In genomic region chr14:92121670-92122350, GRCh38 we compare ENCODE assay signal across 1 cellular context.
TF ChIP-seq lines count a peak whose summit lies in the region.

CPSF2 (plus strand) TSS chr14:92121969; CDS start chr14:92130985, 9,016 bp downstream.
NDUFB1 (minus strand) TSS chr14:92121706; CDS start chr14:92117637, 4,069 bp downstream.

TF ChIP-seq in HepG2, 621 proteins besides CTCF, POLR2A, EP300 and RAD21 (continued from another document):
- no peak; the same call in none of the 2 replicates for TF ChIP-seq ZNF737 (CRISPR knock-in tag; IDR thresholded peaks at IDR 0.05; ENCODE audit: borderline replicate concordance)
- TF ChIP-seq HNF4G (IDR thresholded peaks at IDR 0.05; ENCODE audit: borderline replicate concordance, low read depth, low read length) = no peak
- no peak for TF ChIP-seq HNF4G (CRISPR knock-in tag; IDR thresholded peaks at IDR 0.05; ENCODE audit: borderline replicate concordance, low read depth)
- no peak for TF ChIP-seq KLF12 (CRISPR knock-in tag; IDR thresholded peaks at IDR 0.05; ENCODE audit: borderline replicate concordance)
- TF ChIP-seq NFYB (CRISPR knock-in tag; IDR thresholded peaks at IDR 0.05) = no peak
- no peak for TF ChIP-seq EZH2 (conservative IDR thresholded peaks at IDR 0.05; ENCODE audit: low read depth, low read length)
- TF ChIP-seq ZNF512B (CRISPR knock-in tag; IDR thresholded peaks at IDR 0.05; ENCODE audit: borderline replicate concordance) = no peak
- TF ChIP-seq PBX2 (CRISPR knock-in tag; IDR thresholded peaks at IDR 0.05) = no peak
- no peak for TF ChIP-seq ZBTB25 (CRISPR knock-in tag; IDR thresholded peaks at IDR 0.05)
- no peak; the same call in 1 of the 2 replicates for TF ChIP-seq SMAD3 (CRISPR knock-in tag; IDR thresholded peaks at IDR 0.05)
- peak; percentile 79; the same call in 1 of the 2 replicates for TF ChIP-seq KMT2B (CRISPR knock-in tag; IDR thresholded peaks at IDR 0.05)
- peak; percentile 13; the same call in 1 of the 2 replicates for TF ChIP-seq ZNF782 (CRISPR knock-in tag; IDR thresholded peaks at IDR 0.05; ENCODE audit: borderline replicate concordance)
- no peak; the same call in 2 of the 3 replicates for TF ChIP-seq MXI1 (IDR thresholded peaks at IDR 0.05; ENCODE audit: borderline replicate concordance, low read depth, low read length)
- TF ChIP-seq HMG20A (CRISPR knock-in tag; IDR thresholded peaks at IDR 0.05; ENCODE audit: borderline replicate concordance) = no peak
- no peak for TF ChIP-seq E2F5 (CRISPR knock-in tag; conservative IDR thresholded peaks at IDR 0.05)
- TF ChIP-seq PAX8 (CRISPR knock-in tag; IDR thresholded peaks at IDR 0.05; ENCODE audit: borderline replicate concordance) = no peak
- TF ChIP-seq SALL2 (CRISPR knock-in tag; IDR thresholded peaks at IDR 0.05) = 0 out of 2 replicates have a peak, but pooled peaks have one; percentile 66
- no peak for TF ChIP-seq NFE2L2 (IDR thresholded peaks at IDR 0.05; ENCODE audit: low read length)
- peak; percentile 85; the same call in 1 of the 2 replicates for TF ChIP-seq NCOA1 (CRISPR knock-in tag; IDR thresholded peaks at IDR 0.05)
- TF ChIP-seq ATRX (CRISPR knock-in tag; IDR thresholded peaks at IDR 0.05; ENCODE audit: borderline replicate concordance) = no peak
- no peak for TF ChIP-seq EED (CRISPR knock-in tag; IDR thresholded peaks at IDR 0.05)
- TF ChIP-seq KDM1A (CRISPR knock-in tag; IDR thresholded peaks at IDR 0.05) = no peak
- TF ChIP-seq MTERF4 (CRISPR knock-in tag; IDR thresholded peaks at IDR 0.05) = no peak; the same call in 1 of the 2 replicates
- no peak for TF ChIP-seq ZBTB7B (CRISPR knock-in tag; IDR thresholded peaks at IDR 0.05)
- peak; percentile 34; the same call in 1 of the 2 replicates for TF ChIP-seq FOXK1 (CRISPR knock-in tag; IDR thresholded peaks at IDR 0.05; ENCODE audit: borderline replicate concordance, low read depth)
- TF ChIP-seq AKNA (CRISPR knock-in tag; IDR thresholded peaks at IDR 0.05; ENCODE audit: borderline replicate concordance) = 0 out of 2 replicates have a peak, but pooled peaks have one; percentile 18
- TF ChIP-seq TBX3 (IDR thresholded peaks at IDR 0.05; ENCODE audit: borderline replicate concordance) = peak; percentile 42; the same call in 1 of the 2 replicates
- TF ChIP-seq AHR (CRISPR knock-in tag; IDR thresholded peaks at IDR 0.05) = no peak; the same call in 1 of the 2 replicates
- no peak for TF ChIP-seq ZNF572 (CRISPR knock-in tag; IDR thresholded peaks at IDR 0.05)
- no peak for TF ChIP-seq TCF7L2 (IDR thresholded peaks at IDR 0.05; ENCODE audit: low read depth, low read length)
- no peak for TF ChIP-seq STAT6 (CRISPR knock-in tag; IDR thresholded peaks at IDR 0.05; ENCODE audit: borderline replicate concordance)
- no peak; the same call in 1 of the 2 replicates for TF ChIP-seq NKX3-1 (CRISPR knock-in tag; IDR thresholded peaks at IDR 0.05)
- no peak for TF ChIP-seq RAD51 (IDR thresholded peaks at IDR 0.05; ENCODE audit: borderline replicate concordance)
- TF ChIP-seq HNRNPUL1 (IDR thresholded peaks at IDR 0.05; ENCODE audit: low read depth, low read length) = no peak
- 0 out of 2 replicates have a peak, but pooled peaks have one; percentile 12 for TF ChIP-seq RARA (CRISPR knock-in tag; IDR thresholded peaks at IDR 0.05)
- TF ChIP-seq ZFAT (CRISPR knock-in tag; conservative IDR thresholded peaks at IDR 0.05) = 0 out of 2 replicates have a peak, but pooled peaks have one; percentile 60
- no peak for TF ChIP-seq SP2 (CRISPR knock-in tag; IDR thresholded peaks at IDR 0.05)
- TF ChIP-seq ETV5 (CRISPR knock-in tag; IDR thresholded peaks at IDR 0.05; ENCODE audit: borderline replicate concordance) = no peak
- TF ChIP-seq ZBTB44 (CRISPR knock-in tag; IDR thresholded peaks at IDR 0.05) = no peak
- TF ChIP-seq SCMH1 (CRISPR knock-in tag; IDR thresholded peaks at IDR 0.05; ENCODE audit: borderline replicate concordance) = no peak
- no peak for TF ChIP-seq ARID2 (CRISPR knock-in tag; IDR thresholded peaks at IDR 0.05; ENCODE audit: borderline replicate concordance)
- no peak for TF ChIP-seq PRPF4 (IDR thresholded peaks at IDR 0.05; ENCODE audit: low read depth, low read length, poor library complexity, severe bottlenecking)
- no peak for TF ChIP-seq BCLAF1 (IDR thresholded peaks at IDR 0.05)
